17 cellular contexts compared by ENCODE assay signal in the genomic region with DNA sequence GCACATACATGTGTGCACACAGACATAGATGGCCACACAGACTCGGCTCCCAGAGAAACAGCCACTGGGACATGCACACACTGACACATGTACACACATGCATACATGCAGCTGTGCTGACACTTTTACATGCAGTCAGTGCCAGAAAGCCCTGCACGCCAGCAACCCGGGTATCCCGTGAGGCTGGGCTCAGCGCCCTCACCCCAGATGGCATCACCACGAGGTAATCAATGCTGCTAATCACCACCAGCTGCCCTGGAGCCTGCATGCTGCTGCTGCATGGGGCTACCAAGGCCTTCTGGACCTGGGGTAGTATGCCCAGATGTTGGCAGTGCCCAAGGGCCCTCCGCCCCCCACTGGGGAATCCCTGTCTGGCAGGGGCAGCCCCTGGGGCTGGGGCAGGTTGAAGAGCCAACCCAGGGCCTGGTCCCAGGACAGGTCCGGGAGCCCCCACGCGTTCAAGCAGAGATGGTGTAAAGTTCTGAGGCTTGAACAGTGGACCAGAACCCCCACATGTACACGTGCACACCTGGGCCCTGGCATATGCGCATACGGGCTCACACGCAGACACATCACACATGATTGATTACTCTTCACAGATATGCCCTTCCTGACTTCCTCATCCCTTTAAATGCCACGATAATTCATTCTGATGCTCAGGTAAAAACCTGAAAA. TPM values are rescaled to one million over a fixed set of nuclear protein-coding genes. Genes with fewer than 3 reads are reported as not detected.
A peak's percentile ranks its signal among the peaks of the same experiment; 100 is the strongest.
DNase-seq lines count a peak whose midpoint lies in the region; ATAC-seq and TF ChIP-seq lines count a peak whose summit lies in the region.
"Had no signal": no experiment of that assay in that cellular context is flagged by ENCODE, and none has a peak within 500 bp of the region (broad histone marks: within the 10 kb centered on the region; RNA-seq: fewer than 3 reads in every experiment).

No MANE protein-coding gene starts in this region.

- peaks cover 33% of the 10 kb centered on the region for H3K4me1 Mint-ChIP-seq in WTC11
- H3K4me1 Mint-ChIP-seq in naive B cell: peaks cover 27 to 39% (median 28%) of the 10 kb centered on the region in 3 donors
- H3K4me1 Mint-ChIP-seq in endodermal cell: peaks cover 20% of the 10 kb centered on the region

- POLR2A ChIA-PET in WTC11 (lab: Charles Lee): no interaction called here

- no peaks in the 10 kb centered on the region for H3K36me3 ChIP-seq in upper lobe of left lung
- H3K36me3 ChIP-seq in endodermal cell (ENCODE audit: control insufficient read depth, insufficient read depth, low read length): no peaks in the 10 kb centered on the region
- H3K36me3 ChIP-seq: neural progenitor cell, suprapubic skin had no signal

- H3K27me3 ChIP-seq in upper lobe of left lung: peaks cover 0 to 13% (median 5%) of the 10 kb centered on the region in 4 donors
- H3K27me3 ChIP-seq in endodermal cell (ENCODE audit: control insufficient read depth, insufficient read depth, low read length, poor library complexity, severe bottlenecking): peaks cover 12% of the 10 kb centered on the region

- 0 out of 2 replicates have a peak overlapping the region, but pooled peaks have one; percentile 24 for H3K27ac Mint-ChIP-seq in WTC11
- H3K27ac Mint-ChIP-seq in naive B cell: peak overlapping the region in 1 of 6 donors; percentile 52
- H3K27ac Mint-ChIP-seq in endodermal cell: no peak overlapping the region
- H3K27ac Mint-ChIP-seq: CD8-positive, alpha-beta memory T cell; neural progenitor cell had no signal

- no peak for TF ChIP-seq CTCF in WTC11 (IDR thresholded peaks at IDR 0.05)
- no peak for TF ChIP-seq CTCF in upper lobe of left lung (IDR thresholded peaks at IDR 0.05)
- no peak for TF ChIP-seq CTCF in endodermal cell (conservative IDR thresholded peaks at IDR 0.05)

- WGBS in upper lobe of left lung, 2 donors: 87 to 88% methylated on average over 8 to 14 of the region's 15 CpGs
- WGBS in endodermal cell (ENCODE audit: insufficient coverage in 1 of 2, insufficient read length in 1 of 2), 2 experiments: 89 to 90% methylated on average over 10 to 15 of the region's 15 CpGs

- no peak overlapping the region for H3K9ac ChIP-seq in endodermal cell (ENCODE audit: extremely low read depth, low read length, poor library complexity, severe bottlenecking)
- H3K9ac ChIP-seq: neural progenitor cell had no signal

- TF ChIP-seq EP300 in upper lobe of left lung (IDR thresholded peaks at IDR 0.05): no peak

- H3K9me3 ChIP-seq in upper lobe of left lung: no peaks in the 10 kb centered on the region
- H3K9me3 ChIP-seq in endodermal cell (ENCODE audit: control insufficient read depth, low read length): no peaks in the 10 kb centered on the region
- H3K9me3 ChIP-seq: suprapubic skin had no signal

- DNase-seq in D341Med (ENCODE audit: low spot score) (peak; percentile 76), NCI-H1694 (lab: John Stamatoyannopoulos, UW) (peak; percentile 85), WTC11 (ENCODE audit: low spot score) (no peak), naive B cell (no peak), C1 segment of cervical spinal cord (lab: John Stamatoyannopoulos, UW) (no peak), upper lobe of left lung (no peak), endodermal cell (no peak)
- DNase-seq: activated gamma-delta T cell; amniotic stem cell; CD8-positive, alpha-beta memory T cell; central memory CD4-positive, alpha-beta T cell; erythroblast; NCI-H1417; stimulated activated CD4-positive, alpha-beta T cell treated with anti-CD3 and anti-CD28 coated beads, Interleukin-12 subunit alpha, Interleukin-12 subunit beta, amount 100 ng/mL, for 4 hours had no signal

- H3K9me3 Mint-ChIP-seq in WTC11: no peaks in the 10 kb centered on the region
- H3K9me3 Mint-ChIP-seq in naive B cell: no peaks in the 10 kb centered on the region
- no peaks in the 10 kb centered on the region for H3K9me3 Mint-ChIP-seq in endodermal cell
- H3K9me3 Mint-ChIP-seq: CD8-positive, alpha-beta memory T cell; neural progenitor cell had no signal

- CTCF ChIA-PET in WTC11 (lab: Charles Lee): interaction anchor here (0.8 to 3.5 kb wide), 4 partner anchors 10 to 82 kb away, joined by 6 to 21 read pairs (median 14); no protein-coding TSS in a partner anchor

- H3K4me3 Mint-ChIP-seq in WTC11: no peak overlapping the region
- no peak overlapping the region for H3K4me3 Mint-ChIP-seq in naive B cell
- H3K4me3 Mint-ChIP-seq in endodermal cell: no peak overlapping the region
- H3K4me3 Mint-ChIP-seq: neural progenitor cell had no signal

- H3K27ac ChIP-seq in upper lobe of left lung (no peak overlapping the region), endodermal cell (ENCODE audit: low read depth, low read length) (no peak overlapping the region)
- H3K27ac ChIP-seq: neural progenitor cell, suprapubic skin had no signal

- H3K4me1 ChIP-seq in upper lobe of left lung: peaks cover 16 to 27% (median 17%) of the 10 kb centered on the region in 4 donors
- peaks cover 11% of the 10 kb centered on the region for H3K4me1 ChIP-seq in endodermal cell (ENCODE audit: control insufficient read depth, insufficient read depth, low read length)

- ATAC-seq in WTC11 (no peak), naive B cell (ENCODE audit: low read depth in 2 of 2) (peak; percentile 41 to 59), HG03520 (IDR thresholded peaks at IDR 0.05; ENCODE audit: unreplicated experiment) (no peak), upper lobe of left lung (ENCODE audit: low FRiP score in 2 of 2) (no peak)

- H3K4me3 ChIP-seq in upper lobe of left lung: no peak overlapping the region
- H3K4me3 ChIP-seq in endodermal cell (ENCODE audit: low read length): no peak overlapping the region
- H3K4me3 ChIP-seq: neural progenitor cell, suprapubic skin had no signal

- H3K27me3 Mint-ChIP-seq in WTC11 (ENCODE audit: low read depth) (peaks cover 6% of the 10 kb centered on the region), naive B cell (peaks cover 40 to 78% (median 76%) of the 10 kb centered on the region in 3 donors), endodermal cell (ENCODE audit: insufficient read depth) (peaks cover 20% of the 10 kb centered on the region)

- TF ChIP-seq POLR2A in upper lobe of left lung (IDR thresholded peaks at IDR 0.05): no peak

- no peaks in the 10 kb centered on the region for H3K36me3 Mint-ChIP-seq in WTC11
- no peaks in the 10 kb centered on the region for H3K36me3 Mint-ChIP-seq in naive B cell
- H3K36me3 Mint-ChIP-seq in endodermal cell (ENCODE audit: low read depth): no peaks in the 10 kb centered on the region
- H3K36me3 Mint-ChIP-seq: CD8-positive, alpha-beta memory T cell; neural progenitor cell had no signal

TF ChIP-seq in WTC11, 78 proteins besides CTCF, POLR2A, EP300 and RAD21 (continues in another document):
- TF ChIP-seq E2F5 (CRISPR knock-in tag; IDR thresholded peaks at IDR 0.05): no peak
- TF ChIP-seq, protein P1, sequence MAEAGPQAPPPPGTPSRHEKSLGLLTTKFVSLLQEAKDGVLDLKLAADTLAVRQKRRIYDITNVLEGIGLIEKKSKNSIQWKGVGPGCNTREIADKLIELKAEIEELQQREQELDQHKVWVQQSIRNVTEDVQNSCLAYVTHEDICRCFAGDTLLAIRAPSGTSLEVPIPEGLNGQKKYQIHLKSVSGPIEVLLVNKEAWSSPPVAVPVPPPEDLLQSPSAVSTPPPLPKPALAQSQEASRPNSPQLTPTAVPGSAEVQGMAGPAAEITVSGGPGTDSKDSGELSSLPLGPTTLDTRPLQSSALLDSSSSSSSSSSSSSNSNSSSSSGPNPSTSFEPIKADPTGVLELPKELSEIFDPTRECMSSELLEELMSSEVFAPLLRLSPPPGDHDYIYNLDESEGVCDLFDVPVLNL (CRISPR knock-in tag; IDR thresholded peaks at IDR 0.05; ENCODE audit: borderline replicate concordance, low read depth): no peak
- TF ChIP-seq, protein P2, sequence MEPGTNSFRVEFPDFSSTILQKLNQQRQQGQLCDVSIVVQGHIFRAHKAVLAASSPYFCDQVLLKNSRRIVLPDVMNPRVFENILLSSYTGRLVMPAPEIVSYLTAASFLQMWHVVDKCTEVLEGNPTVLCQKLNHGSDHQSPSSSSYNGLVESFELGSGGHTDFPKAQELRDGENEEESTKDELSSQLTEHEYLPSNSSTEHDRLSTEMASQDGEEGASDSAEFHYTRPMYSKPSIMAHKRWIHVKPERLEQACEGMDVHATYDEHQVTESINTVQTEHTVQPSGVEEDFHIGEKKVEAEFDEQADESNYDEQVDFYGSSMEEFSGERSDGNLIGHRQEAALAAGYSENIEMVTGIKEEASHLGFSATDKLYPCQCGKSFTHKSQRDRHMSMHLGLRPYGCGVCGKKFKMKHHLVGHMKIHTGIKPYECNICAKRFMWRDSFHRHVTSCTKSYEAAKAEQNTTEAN (CRISPR knock-in tag; IDR thresholded peaks at IDR 0.05): no peak
- TF ChIP-seq NR3C1 (CRISPR knock-in tag; conservative IDR thresholded peaks at IDR 0.05; ENCODE audit: low read depth): no peak
- TF ChIP-seq SOX15 (CRISPR knock-in tag; IDR thresholded peaks at IDR 0.05): no peak
- no peak for TF ChIP-seq EMX1 (CRISPR knock-in tag; IDR thresholded peaks at IDR 0.05)
- no peak for TF ChIP-seq FOXK1 (CRISPR knock-in tag; IDR thresholded peaks at IDR 0.05)
- no peak for TF ChIP-seq NFATC4 (CRISPR knock-in tag; IDR thresholded peaks at IDR 0.05)

RNA-seq across cellular contexts. Expression of gene COL16A1, which starts 2.7 kb away (rescaled TPM):
- 8.8 to 11.0 TPM (median 9.6 TPM) in 3 replicates for total RNA-seq in WTC11 (2021)
- polyA plus RNA-seq in naive B cell (ENCODE audit: low read depth in 6 of 6): 1 to 10 TPM in 1 of 6 donors, under 1 TPM in 1, not detected in 4; 0.64 to 1.2 TPM
- total RNA-seq in upper lobe of left lung: 100 to 1,000 TPM in 1 of 6 donors, 10 to 100 TPM in 5; 15.2 to 103 (median 40.7) TPM
- total RNA-seq in endodermal cell: 1 to 10 TPM; 7.4 to 9.9 TPM
- 3.6 TPM for polyA plus RNA-seq in endodermal cell (2013, experiment 1 of 2)
- 2.7 TPM for polyA plus RNA-seq in endodermal cell (2013, experiment 2 of 2)
- polyA plus RNA-seq: CD8-positive, alpha-beta memory T cell had no signal

RNA-seq across cellular contexts. Expression of gene ADGRB2, which starts 57.6 kb away (rescaled TPM):
- total RNA-seq in WTC11 (2021) (29.6 to 39.3 TPM (median 30.1 TPM) in 3 replicates), upper lobe of left lung (1 to 10 TPM in 5 of 6 donors, under 1 TPM in 1; 0.34 to 1.9 (median 1.1) TPM), endodermal cell (10 to 100 TPM; 13.1 to 22.7 TPM)
- polyA plus RNA-seq in naive B cell (ENCODE audit: low read depth in 6 of 6): not detected
- 37.3 TPM for polyA plus RNA-seq in endodermal cell (2013, experiment 1 of 2)
- 34.7 TPM for polyA plus RNA-seq in endodermal cell (2013, experiment 2 of 2)

Comparison
In these comparisons a context has a peak if more than half of its experiments do, and no peak if none do; other contexts are left out.
1. DNase-seq: peak in D341Med (single experiment) and NCI-H1694 (single experiment); none in WTC11 (single experiment), naive B cell (single experiment), C1 segment of cervical spinal cord (0 of 14), upper lobe of left lung (0 of 2) and endodermal cell (single experiment).
2. ATAC-seq: peak in naive B cell (2 of 2); none in WTC11 (single experiment), HG03520 (single experiment) and upper lobe of left lung (0 of 2).
3. RNA of gene ADGRB2, which starts 57.6 kb away (total RNA-seq): 29.6 to 39.3 TPM in WTC11 and 13.1 to 22.7 TPM in endodermal cell; 0.34 to 1.9 TPM in upper lobe of left lung; every median in the first group is over 4 times any median in the second.